Comparison of ENCODE assay signal across 10 cellular contexts in genomic region chr5:160312960-160313734, GRCh38. TPM values are rescaled to one million over a fixed set of nuclear protein-coding genes. Genes with fewer than 3 reads are reported as not detected.
DNase-seq lines count a peak whose midpoint lies in the region; ATAC-seq, FAIRE-seq and TF ChIP-seq lines count a peak whose summit lies in the region.
"Had no signal": no experiment of that assay in that cellular context is flagged by ENCODE, and none has a peak within 500 bp of the region (broad histone marks: within the 10 kb centered on the region; RNA-seq: fewer than 3 reads in every experiment).

No MANE protein-coding gene starts in this region.

- no peak overlapping the region for H3K27ac ChIP-seq in Peyer's patch
- H3K27ac ChIP-seq in small intestine (ENCODE audit: low read depth in 1 of 2, low read length in 1 of 2): no peak overlapping the region

- FAIRE-seq in small intestine (lab: Jason Lieb, UNC): no peak
- FAIRE-seq: A204.1, endometrium had no signal

- peaks cover 0 to 5% (median 2%) of the 10 kb centered on the region in 4 donors for H3K4me1 ChIP-seq in Peyer's patch
- H3K4me1 ChIP-seq in small intestine (ENCODE audit: control insufficient read depth in 2 of 2, insufficient read depth in 1 of 2, low read depth in 1 of 2, low read length in 1 of 2): peaks cover 0 to 7% of the 10 kb centered on the region in 2 donors

- H3K9me3 ChIP-seq in Peyer's patch (no peaks in the 10 kb centered on the region), small intestine (ENCODE audit: control insufficient read depth, low read depth) (no peaks in the 10 kb centered on the region)

- TF ChIP-seq CTCF in Peyer's patch (IDR thresholded peaks at IDR 0.05) (no peak), foreskin fibroblast (IDR thresholded peaks at IDR 0.05; ENCODE audit: low read depth, low read length) (no peak)

- TF ChIP-seq POLR2A in Peyer's patch (IDR thresholded peaks at IDR 0.05): no peak

- DNase-seq in NCI-H1092 treated with DMSO at 0.1 percent for 48 hours (lab: John Stamatoyannopoulos, UW): peak; percentile 11
- DNase-seq in NCI-H1092 (lab: John Stamatoyannopoulos, UW): no peak
- no peak for DNase-seq in Peyer's patch
- peak in 1 of 2 donors; percentile 18 for DNase-seq in foreskin fibroblast
- DNase-seq in small intestine: no peak
- DNase-seq in HPDE6-E6E7 (ENCODE audit: extremely low spot score): no peak
- DNase-seq in activated CD4-positive, CD25-positive, alpha-beta regulatory T cell (lab: John Stamatoyannopoulos, UW): no peak

- no peaks in the 10 kb centered on the region for H3K36me3 ChIP-seq in Peyer's patch
- no peaks in the 10 kb centered on the region for H3K36me3 ChIP-seq in small intestine (ENCODE audit: control insufficient read depth in 2 of 2, insufficient read depth in 2 of 2, low read length in 2 of 2)

- H3K4me3 ChIP-seq in Peyer's patch (peak overlapping the region; percentile 42 to 81 (median 60)), foreskin fibroblast (ENCODE audit: low read depth in 1 of 2, low read length in 2 of 2) (peak overlapping the region; percentile 49 to 59), small intestine (ENCODE audit: low read depth in 1 of 2, low read length in 2 of 2) (peak overlapping the region; percentile 50 to 63)

- 5 to 20% (median 12%) methylated on average over 8 of the region's 8 CpGs for WGBS in small intestine, 3 donors

- no peak for ATAC-seq in GM19452 (IDR thresholded peaks at IDR 0.05; ENCODE audit: unreplicated experiment)

- H3K27me3 ChIP-seq in Peyer's patch: no peaks in the 10 kb centered on the region
- peaks cover 3 to 5% of the 10 kb centered on the region in 2 donors for H3K27me3 ChIP-seq in small intestine (ENCODE audit: control insufficient read depth in 2 of 2, insufficient read depth in 2 of 2, low read length in 2 of 2)

RNA-seq across cellular contexts. Expression of gene CCNJL, which starts 0.8 kb away (rescaled TPM):
- 10 to 100 TPM in 3 of 4 donors, 1 to 10 TPM in 1; 6.9 to 15.1 (median 12.6) TPM for total RNA-seq in Peyer's patch
- polyA plus RNA-seq in small intestine: 1 to 10 TPM in 1 of 3 donors, under 1 TPM in 2; 0.22 to 2.5 (median 0.54) TPM

RNA-seq across cellular contexts. Expression of gene C1QTNF2, which starts 57.3 kb away (rescaled TPM):
- total RNA-seq in Peyer's patch: 1 to 10 TPM in 1 of 4 donors, under 1 TPM in 2, not detected in 1; 0.54 to 2.8 (median 0.88) TPM
- polyA plus RNA-seq in small intestine: 1 to 10 TPM in 1 of 3 donors, under 1 TPM in 1, not detected in 1; 0.27 to 1.3 TPM
